In the genomic region with DNA sequence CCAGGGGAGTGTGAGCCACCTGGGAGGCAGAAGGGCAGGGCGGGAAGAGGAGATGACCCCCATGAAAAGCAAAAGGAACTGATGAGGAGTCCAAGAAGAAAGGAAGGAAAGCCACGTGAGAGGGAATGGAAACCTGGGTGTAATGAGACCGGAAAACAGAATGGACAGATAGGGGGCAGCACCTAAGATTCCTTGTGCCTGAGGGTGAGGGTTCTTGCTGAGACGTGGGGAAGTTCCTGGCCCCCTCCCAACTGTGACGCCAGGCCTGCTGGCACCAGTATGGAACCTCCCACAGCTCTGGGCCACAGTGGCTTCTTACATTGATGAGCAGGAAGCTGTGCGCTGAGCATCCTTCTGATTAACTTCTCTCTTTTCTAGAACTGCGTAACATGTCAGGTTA, we compare ENCODE assay signal across 10 cellular contexts. TPM values are rescaled to one million over a fixed set of nuclear protein-coding genes. Genes with fewer than 3 reads are reported as not detected.
DNase-seq lines count a peak whose midpoint lies in the region; ATAC-seq and TF ChIP-seq lines count a peak whose summit lies in the region.
"Had no signal": no experiment of that assay in that cellular context is flagged by ENCODE, and none has a peak within 500 bp of the region (broad histone marks: within the 10 kb centered on the region; RNA-seq: fewer than 3 reads in every experiment).

No MANE protein-coding gene starts in this region.

- no peaks in the 10 kb centered on the region for H3K4me1 ChIP-seq in right atrium auricular region
- H3K4me1 ChIP-seq in aorta (ENCODE audit: control insufficient read depth in 1 of 2, insufficient read depth in 2 of 2, low read length in 2 of 2) = no peaks in the 10 kb centered on the region

- TF ChIP-seq CTCF in right atrium auricular region (IDR thresholded peaks at IDR 0.05) = peak in 1 of 2 donors; percentile 14
- no peak for TF ChIP-seq CTCF in omental fat pad (IDR thresholded peaks at IDR 0.05)

- intact Hi-C loops in cardiac septum (cut with DNase I) (no loop called here), aorta (cut with DNase I) (no loop called here)

- H3K27me3 ChIP-seq in right atrium auricular region (no peaks in the 10 kb centered on the region), aorta (ENCODE audit: control insufficient read depth in 1 of 2, insufficient read depth in 2 of 2, low read length in 1 of 2) (no peaks in the 10 kb centered on the region)

- H3K36me3 ChIP-seq in right atrium auricular region = peaks cover 12% of the 10 kb centered on the region
- H3K36me3 ChIP-seq in aorta (ENCODE audit: control insufficient read depth in 1 of 2, insufficient read depth in 2 of 2, low read length in 1 of 2) = peaks cover 0 to 2% of the 10 kb centered on the region in 2 donors

- H3K4me3 ChIP-seq in right atrium auricular region = no peak overlapping the region
- no peak overlapping the region for H3K4me3 ChIP-seq in aorta (ENCODE audit: low read length in 2 of 2)

- 64 to 65% methylated on average over 7 of the region's 7 CpGs for WGBS in aorta, 2 donors

- DNase-seq in right atrium auricular region (ENCODE audit: low spot score) (peak; percentile 82), cardiac septum (ENCODE audit: low spot score) (no peak), astrocyte of the hippocampus (ENCODE audit: low read depth, low spot score) (peak; percentile 26), islet precursor cell (peak; percentile 57), aorta (peak; percentile 85 to 86), omental fat pad (ENCODE audit: low spot score) (no peak), LoVo (ENCODE audit: low spot score) (no peak)
- DNase-seq: CD8-positive, alpha-beta T cell; mammary epithelial cell had no signal

- H3K9me3 ChIP-seq in right atrium auricular region (no peaks in the 10 kb centered on the region), aorta (ENCODE audit: control insufficient read depth, low read length) (no peaks in the 10 kb centered on the region)

- H3K27ac ChIP-seq in right atrium auricular region (no peak overlapping the region), aorta (ENCODE audit: low read depth in 1 of 2, low read length in 2 of 2) (no peak overlapping the region)

- ATAC-seq in aorta (ENCODE audit: low FRiP score) (no peak), omental fat pad (ENCODE audit: low FRiP score) (no peak), HG03378 (IDR thresholded peaks at IDR 0.05; ENCODE audit: unreplicated experiment) (no peak)
- ATAC-seq: CD8-positive, alpha-beta T cell had no signal

RNA-seq across cellular contexts. Expression of gene TTC7B, which starts 30.8 kb away (rescaled TPM):
- total RNA-seq in right atrium auricular region = 10 to 100 TPM; 45.5 to 57.3 TPM
- total RNA-seq in cardiac septum = 64.9 TPM
- total RNA-seq in aorta = 10 to 100 TPM; 52.0 to 57.4 TPM
- polyA plus RNA-seq in aorta = 10 to 100 TPM; 17.9 to 28.2 TPM
- 10 to 100 TPM; 31.9 to 56.3 (median 38.4) TPM for total RNA-seq in omental fat pad

Comparison
In these comparisons a context has a peak if more than half of its experiments do, and no peak if none do; other contexts are left out.
1. DNase-seq: peak in right atrium auricular region (single experiment), astrocyte of the hippocampus (single experiment), islet precursor cell (single experiment) and aorta (2 of 2); none in cardiac septum (single experiment), omental fat pad (single experiment) and LoVo (single experiment).